12 cellular contexts compared by ENCODE assay signal in the genomic region with DNA sequence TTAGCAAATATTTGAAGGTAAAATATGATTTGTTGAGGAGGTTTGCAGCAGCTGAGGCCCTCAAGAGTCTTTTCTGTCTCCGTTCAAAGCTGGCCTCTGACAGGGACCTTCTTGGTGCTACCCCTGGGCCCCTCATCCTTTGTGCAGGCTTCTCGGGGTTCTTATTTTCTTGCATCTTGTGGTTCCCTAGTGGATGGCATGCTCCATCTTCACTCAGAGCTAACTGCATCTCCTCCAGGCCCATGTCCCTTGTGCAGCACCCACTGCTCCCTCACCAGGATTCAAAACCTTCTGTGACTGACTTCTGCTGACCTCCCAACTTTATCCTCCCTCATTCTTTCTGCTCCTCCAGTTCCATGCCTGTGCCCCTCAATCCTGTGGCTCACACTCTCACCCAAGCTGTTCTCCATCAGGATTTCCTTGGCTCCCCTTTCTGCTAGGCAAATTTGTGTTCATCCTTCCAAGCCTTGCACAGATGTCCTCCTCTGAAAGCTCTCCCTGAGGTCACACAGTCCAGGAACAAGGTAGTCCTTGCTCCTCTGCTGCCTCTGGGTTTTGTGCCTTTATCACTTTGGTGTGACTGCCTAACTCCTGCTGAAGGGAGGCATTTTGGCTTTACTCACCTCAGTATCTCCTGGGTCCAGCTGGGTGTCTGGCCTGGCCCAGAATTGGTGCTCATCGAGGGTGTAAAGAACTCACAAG. TPM values are rescaled to one million over a fixed set of nuclear protein-coding genes. Genes with fewer than 3 reads are reported as not detected.
DNase-seq lines count a peak whose midpoint lies in the region; ATAC-seq and TF ChIP-seq lines count a peak whose summit lies in the region.
"Not testable (repeated sequence)": the region's sequence is repeated elsewhere in the genome, so short reads cannot be mapped to it uniquely, and the experiment has no call there.
"Had no signal": no experiment of that assay in that cellular context is flagged by ENCODE, and none has a peak within 500 bp of the region (broad histone marks: within the 10 kb centered on the region; RNA-seq: fewer than 3 reads in every experiment).

No MANE protein-coding gene starts in this region.

- intact Hi-C loops in natural killer cell (cut with micrococcal nuclease); posterior vena cava (cut with DNase I): not testable (repeated sequence)

- not testable (repeated sequence) for H3K27me3 Mint-ChIP-seq in natural killer cell (ENCODE audit: low read depth in 2 of 2)

- ATAC-seq in natural killer cell = not testable (repeated sequence)

- H3K27ac Mint-ChIP-seq in natural killer cell = not testable (repeated sequence)

- H3K4me1 ChIP-seq in right atrium auricular region = not testable (repeated sequence)

- H3K4me3 ChIP-seq in LNCaP clone FGC (ENCODE audit: low read depth, low read length); right atrium auricular region: not testable (repeated sequence)

- TF ChIP-seq CTCF in LNCaP clone FGC (IDR thresholded peaks at IDR 0.05; ENCODE audit: control insufficient read depth, extremely low read depth, insufficient read depth); right atrium auricular region (IDR thresholded peaks at IDR 0.05); natural killer cell (IDR thresholded peaks at IDR 0.05): not testable (repeated sequence)

- not testable (repeated sequence) for H3K36me3 ChIP-seq in right atrium auricular region

- not testable (repeated sequence) for H3K27ac ChIP-seq in right atrium auricular region

- not testable (repeated sequence) for H3K4me1 Mint-ChIP-seq in natural killer cell

- DNase-seq in COLO668 (lab: John Stamatoyannopoulos, UW; ENCODE audit: unreplicated experiment) (peak; percentile 6), LNCaP clone FGC (ENCODE audit: low read depth) (peak; percentile 18), ecto neural progenitor cell (ENCODE audit: low spot score) (peak; percentile 40), right atrium auricular region (ENCODE audit: low spot score) (peak; percentile 57), natural killer cell (peak; percentile 14), posterior vena cava (ENCODE audit: low spot score) (peak; percentile 78)
- DNase-seq in activated CD8-positive, alpha-beta memory T cell treated with anti-CD3 and anti-CD28 coated beads, Interleukin-2, amount 50 U/mL, for 48 hours = peak; percentile 30

- H3K9me3 Mint-ChIP-seq in natural killer cell = not testable (repeated sequence)

- H3K9me3 ChIP-seq in right atrium auricular region = not testable (repeated sequence)

- not testable (repeated sequence) for H3K27me3 ChIP-seq in right atrium auricular region

- H3K4me3 Mint-ChIP-seq in natural killer cell = not testable (repeated sequence)

- H3K36me3 Mint-ChIP-seq in natural killer cell = not testable (repeated sequence)

RNA-seq across cellular contexts. Expression of a gene that starts 25.5 kb away (rescaled TPM):
- total RNA-seq in right atrium auricular region (not detected), natural killer cell (not detected), posterior vena cava (not detected)
- total RNA-seq: CD4-positive, alpha-beta T cell; Daoy; GM23338; HFFc6; HT1080 had no signal

Comparison
In these comparisons a context has a peak if more than half of its experiments do, and no peak if none do; other contexts are left out.
1. DNase-seq: peak in every context shown above with its lines; median percentile 78 in posterior vena cava; 57 in right atrium auricular region; 40 in ecto neural progenitor cell; 30 in activated CD8-positive, alpha-beta memory T cell treated with anti-CD3 and anti-CD28 coated beads, Interleukin-2, amount 50 U/mL, for 48 hours; 18 in LNCaP clone FGC; 14 in natural killer cell; 6 in COLO668.